Comparison of ENCODE assay signal across 22 cellular contexts in genomic region chrX:44020693-44021092, GRCh38. TPM values are rescaled to one million over a fixed set of nuclear protein-coding genes. Genes with fewer than 3 reads are reported as not detected.
DNase-seq lines count a peak whose midpoint lies in the region; TF ChIP-seq lines count a peak whose summit lies in the region.
"Had no signal": no experiment of that assay in that cellular context is flagged by ENCODE, and none has a peak within 500 bp of the region (broad histone marks: within the 10 kb centered on the region; RNA-seq: fewer than 3 reads in every experiment).

No MANE protein-coding gene starts in this region.

- no peak overlapping the region for H3K4ac ChIP-seq in mesenchymal stem cell (ENCODE audit: low read depth in 1 of 2, low read length in 2 of 2)

- H2BK12ac ChIP-seq in mesenchymal stem cell (ENCODE audit: low read length in 2 of 2) = no peak overlapping the region

- H3K9me3 ChIP-seq in SJSA1 (replicated peaks) = no peaks in the 10 kb centered on the region
- H3K9me3 ChIP-seq in mesenchymal stem cell (ENCODE audit: control insufficient read depth, low read length) = no peaks in the 10 kb centered on the region
- H3K9me3 ChIP-seq: BLaER1 had no signal

- intact Hi-C loops in lower leg skin (cut with DNase I; ENCODE audit: low total_unique reads) = no loop called here

- TF ChIP-seq CTCF in lower leg skin (IDR thresholded peaks at IDR 0.05) = no peak

- H3K4me1 ChIP-seq in SJSA1 (replicated peaks) = peaks cover 37% of the 10 kb centered on the region
- H3K4me1 ChIP-seq in mesenchymal stem cell (ENCODE audit: control insufficient read depth, insufficient read depth, low read depth, low read length) = no peaks in the 10 kb centered on the region

- H3K23ac ChIP-seq in mesenchymal stem cell (ENCODE audit: low read length in 2 of 2) = no peak overlapping the region

- H3K36me3 ChIP-seq in SJSA1 (no peaks in the 10 kb centered on the region), mesenchymal stem cell (ENCODE audit: control insufficient read depth in 1 of 2, insufficient read depth in 2 of 2, low read depth in 1 of 2, low read length in 2 of 2) (no peaks in the 10 kb centered on the region)
- H3K36me3 ChIP-seq: BLaER1 had no signal

- H2BK120ac ChIP-seq in mesenchymal stem cell (ENCODE audit: low read depth, low read length) = no peak overlapping the region

- H2AK5ac ChIP-seq in mesenchymal stem cell (ENCODE audit: low read length, severe bottlenecking) = no peak overlapping the region

- H3K4me2 ChIP-seq in mesenchymal stem cell (ENCODE audit: low read length, poor library complexity, severe bottlenecking) = no peak overlapping the region
- H3K4me2 ChIP-seq: BLaER1 had no signal

- no peak for TF ChIP-seq POLR2A in lower leg skin (IDR thresholded peaks at IDR 0.05)

- no CpG with 5 or more reads among the region's 2 CpGs for whole genome bisulfite sequencing in mesenchymal stem cell
- WGBS in lower leg skin, 2 donors = 58 to 74% methylated on average over 2 of the region's 2 CpGs

- no peak overlapping the region for H2BK5ac ChIP-seq in mesenchymal stem cell (ENCODE audit: low read depth, low read length, poor library complexity, severe bottlenecking)

- no peak overlapping the region for H3K14ac ChIP-seq in mesenchymal stem cell (ENCODE audit: low read length in 2 of 2)

- H3K27me3 ChIP-seq in SJSA1 (replicated peaks) (no peaks in the 10 kb centered on the region), mesenchymal stem cell (ENCODE audit: control insufficient read depth in 1 of 2, insufficient read depth in 1 of 2, low read length in 2 of 2) (peaks cover 0 to 10% of the 10 kb centered on the region in 2 experiments)
- H3K27me3 ChIP-seq: BLaER1 had no signal

- H4K91ac ChIP-seq in mesenchymal stem cell (ENCODE audit: low read length) = no peak overlapping the region

- H3K79me1 ChIP-seq in mesenchymal stem cell (replicated peaks; ENCODE audit: low read length, poor library complexity, severe bottlenecking) = no peaks in the 10 kb centered on the region

- H3K4me3 ChIP-seq in SJSA1 (no peak overlapping the region), mesenchymal stem cell (ENCODE audit: insufficient read depth in 1 of 2, low read depth in 1 of 2, low read length in 2 of 2) (no peak overlapping the region), lower leg skin (ENCODE audit: low read depth, poor library complexity, severe bottlenecking) (no peak overlapping the region)
- H3K4me3 ChIP-seq: BLaER1, K562 had no signal

- H3K27ac ChIP-seq in SJSA1 (peak overlapping the region; percentile 53), mesenchymal stem cell (ENCODE audit: low read length, poor library complexity, severe bottlenecking) (no peak overlapping the region)
- H3K27ac ChIP-seq: BLaER1 had no signal

- no peak overlapping the region for H4K8ac ChIP-seq in mesenchymal stem cell (ENCODE audit: low read length)

- peak; percentile 4 for DNase-seq in Ammon's horn (ENCODE audit: low spot score)
- no peak for DNase-seq in SJSA1 (ENCODE audit: low read depth in 1 of 2, low spot score in 2 of 2)
- peak; percentile 14 for DNase-seq in epidermal melanocyte (ENCODE audit: insufficient read length, low spot score)
- DNase-seq in mesenchymal stem cell = peak; percentile 36
- DNase-seq in A172 (ENCODE audit: low spot score) = no peak
- DNase-seq in activated naive CD4-positive, alpha-beta T cell (lab: John Stamatoyannopoulos, UW) = no peak
- DNase-seq in SW 1271 (lab: John Stamatoyannopoulos, UW) = no peak
- DNase-seq in lower leg skin (ENCODE audit: low spot score in 2 of 2) = no peak
- DNase-seq: 8988T; CD4-positive, CD25-positive, alpha-beta regulatory T cell; Kasumi-1; MV-4-11; NCI-H2029; NCI-H446 treated with DMSO at 0.1 percent for 48 hours; NCI-H526; NCI-H82; NK-92 treated with Interleukin-12 subunit alpha and Interleukin-12 subunit beta, amount 100 ng/mL, for 24 hours; PC-3 had no signal

- no peak overlapping the region for H2BK15ac ChIP-seq in mesenchymal stem cell (ENCODE audit: low read depth, poor library complexity, severe bottlenecking)

- no peak overlapping the region for H3K9ac ChIP-seq in mesenchymal stem cell (ENCODE audit: low read length)
- H3K9ac ChIP-seq: BLaER1 had no signal

- no peak overlapping the region for H2AFZ ChIP-seq in mesenchymal stem cell (ENCODE audit: low read depth, low read length)

- no peak overlapping the region for H3K18ac ChIP-seq in mesenchymal stem cell (ENCODE audit: low read depth in 1 of 2, low read length in 2 of 2)

RNA-seq across cellular contexts. Expression of gene NDP, which starts 47.5 kb away (rescaled TPM):
- total RNA-seq in SJSA1 (2014; rRNA removed; shearing (Covaris generic)) = 1.6 TPM in 1 of 2 replicates, not detected in the other
- polyA plus RNA-seq in mesenchymal stem cell (2013, experiment 1 of 2) = 0.26 TPM
- 0.16 TPM for polyA plus RNA-seq in mesenchymal stem cell (2013, experiment 2 of 2)
- total RNA-seq in A172 (2014; rRNA removed; shearing (Covaris generic)) = 0.22 TPM in 1 of 2 replicates, not detected in the other
- total RNA-seq in lower leg skin = under 1 TPM in 2 of 4 donors, not detected in 2; 0.22 to 0.42 TPM
- total RNA-seq: CD4-positive, CD25-positive, alpha-beta regulatory T cell; HT1080; K562; MCF 10A had no signal
- polyA plus RNA-seq: CD4-positive, CD25-positive, alpha-beta regulatory T cell; K562 had no signal

Comparison
In these comparisons a context has a peak if more than half of its experiments do, and no peak if none do; other contexts are left out.
1. DNase-seq: peak in Ammon's horn (single experiment), epidermal melanocyte (single experiment) and mesenchymal stem cell (single experiment); none in SJSA1 (0 of 2), A172 (single experiment), activated naive CD4-positive, alpha-beta T cell (0 of 4), SW 1271 (0 of 2) and lower leg skin (0 of 2).